Comparison of ENCODE assay signal across 1 cellular context in the genomic region with DNA sequence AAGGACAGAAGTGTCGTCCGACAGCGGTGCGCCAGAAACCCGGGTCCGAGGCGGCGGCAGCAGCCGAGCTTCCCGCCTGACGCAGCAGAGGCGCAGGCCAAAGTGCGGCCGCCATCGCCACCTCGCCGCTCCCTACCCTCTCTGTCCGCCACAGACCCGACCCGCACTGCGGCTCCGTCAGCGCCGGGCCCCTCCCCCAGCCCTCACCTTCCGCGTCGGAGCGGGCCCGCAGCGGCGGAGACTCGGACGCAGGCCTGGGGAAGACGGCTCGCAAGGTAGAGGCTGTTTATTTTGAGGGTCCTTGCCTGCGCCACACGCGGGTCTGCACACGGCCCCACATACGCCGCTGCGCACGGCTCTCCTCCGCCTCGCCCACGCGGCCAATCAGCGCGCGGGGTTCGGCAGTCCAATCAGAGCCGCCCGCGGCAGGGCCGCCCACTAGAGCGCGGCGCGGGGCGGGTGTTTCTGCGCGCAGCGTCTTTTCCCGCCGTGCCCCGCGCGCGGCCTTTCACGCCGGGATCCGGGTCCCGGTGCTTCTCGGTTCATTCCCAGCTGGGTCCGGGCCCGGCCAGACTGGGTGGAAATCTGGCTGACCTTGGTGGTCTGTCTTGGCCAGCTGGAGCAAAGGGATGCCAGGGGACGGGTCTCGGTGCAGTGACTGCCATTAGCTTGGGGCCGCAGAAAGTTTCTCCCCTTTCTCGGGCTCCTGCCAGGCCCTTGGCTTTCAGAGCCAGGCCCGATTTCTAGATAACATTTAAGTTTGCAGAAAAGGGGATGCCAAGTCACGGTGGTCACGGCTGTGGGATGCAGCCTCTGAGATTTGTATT.
TF ChIP-seq lines count a peak whose summit lies in the region.

A gene (minus strand): TSS at position 328 of the 827 bp plus-strand sequence. CDS start 12,139 bp downstream, outside the sequence.

TF ChIP-seq in K562, 482 proteins besides CTCF, POLR2A, EP300 and RAD21 (continued from another document and continues in another):
- TF ChIP-seq, protein P1, sequence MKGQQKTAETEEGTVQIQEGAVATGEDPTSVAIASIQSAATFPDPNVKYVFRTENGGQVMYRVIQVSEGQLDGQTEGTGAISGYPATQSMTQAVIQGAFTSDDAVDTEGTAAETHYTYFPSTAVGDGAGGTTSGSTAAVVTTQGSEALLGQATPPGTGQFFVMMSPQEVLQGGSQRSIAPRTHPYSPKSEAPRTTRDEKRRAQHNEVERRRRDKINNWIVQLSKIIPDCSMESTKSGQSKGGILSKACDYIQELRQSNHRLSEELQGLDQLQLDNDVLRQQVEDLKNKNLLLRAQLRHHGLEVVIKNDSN (CRISPR knock-in tag; IDR thresholded peaks at IDR 0.05) = peak; percentile 19; the same call in 1 of the 2 replicates
- TF ChIP-seq ILF3 (IDR thresholded peaks at IDR 0.05; ENCODE audit: borderline replicate concordance) = no peak
- TF ChIP-seq ZNF253 (CRISPR knock-in tag; conservative IDR thresholded peaks at IDR 0.05) = no peak
- TF ChIP-seq RBM22 (IDR thresholded peaks at IDR 0.05; ENCODE audit: low read depth, low read length, poor library complexity, severe bottlenecking) = peak; percentile 10
- TF ChIP-seq FOSL1 (tag; conservative IDR thresholded peaks at IDR 0.05) = no peak
- TF ChIP-seq RAD51 (IDR thresholded peaks at IDR 0.05; ENCODE audit: borderline replicate concordance, low read depth) = no peak
- TF ChIP-seq LCOR (CRISPR knock-in tag; IDR thresholded peaks at IDR 0.05) = peak; percentile 82
- no peak for TF ChIP-seq ZNF584 (CRISPR knock-in tag; IDR thresholded peaks at IDR 0.05; ENCODE audit: low read depth)
- TF ChIP-seq TSC22D4 (tag; IDR thresholded peaks at IDR 0.05) = no peak
- peak; percentile 97 for TF ChIP-seq RBFOX2 (IDR thresholded peaks at IDR 0.05; ENCODE audit: low read depth, low read length)
- no peak for TF ChIP-seq ZNF79 (CRISPR knock-in tag; IDR thresholded peaks at IDR 0.05; ENCODE audit: low read depth)
- TF ChIP-seq, protein P2, sequence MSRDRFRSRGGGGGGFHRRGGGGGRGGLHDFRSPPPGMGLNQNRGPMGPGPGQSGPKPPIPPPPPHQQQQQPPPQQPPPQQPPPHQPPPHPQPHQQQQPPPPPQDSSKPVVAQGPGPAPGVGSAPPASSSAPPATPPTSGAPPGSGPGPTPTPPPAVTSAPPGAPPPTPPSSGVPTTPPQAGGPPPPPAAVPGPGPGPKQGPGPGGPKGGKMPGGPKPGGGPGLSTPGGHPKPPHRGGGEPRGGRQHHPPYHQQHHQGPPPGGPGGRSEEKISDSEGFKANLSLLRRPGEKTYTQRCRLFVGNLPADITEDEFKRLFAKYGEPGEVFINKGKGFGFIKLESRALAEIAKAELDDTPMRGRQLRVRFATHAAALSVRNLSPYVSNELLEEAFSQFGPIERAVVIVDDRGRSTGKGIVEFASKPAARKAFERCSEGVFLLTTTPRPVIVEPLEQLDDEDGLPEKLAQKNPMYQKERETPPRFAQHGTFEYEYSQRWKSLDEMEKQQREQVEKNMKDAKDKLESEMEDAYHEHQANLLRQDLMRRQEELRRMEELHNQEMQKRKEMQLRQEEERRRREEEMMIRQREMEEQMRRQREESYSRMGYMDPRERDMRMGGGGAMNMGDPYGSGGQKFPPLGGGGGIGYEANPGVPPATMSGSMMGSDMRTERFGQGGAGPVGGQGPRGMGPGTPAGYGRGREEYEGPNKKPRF (IDR thresholded peaks at IDR 0.05; ENCODE audit: low read depth, low read length) = no peak
- TF ChIP-seq, protein P3, sequence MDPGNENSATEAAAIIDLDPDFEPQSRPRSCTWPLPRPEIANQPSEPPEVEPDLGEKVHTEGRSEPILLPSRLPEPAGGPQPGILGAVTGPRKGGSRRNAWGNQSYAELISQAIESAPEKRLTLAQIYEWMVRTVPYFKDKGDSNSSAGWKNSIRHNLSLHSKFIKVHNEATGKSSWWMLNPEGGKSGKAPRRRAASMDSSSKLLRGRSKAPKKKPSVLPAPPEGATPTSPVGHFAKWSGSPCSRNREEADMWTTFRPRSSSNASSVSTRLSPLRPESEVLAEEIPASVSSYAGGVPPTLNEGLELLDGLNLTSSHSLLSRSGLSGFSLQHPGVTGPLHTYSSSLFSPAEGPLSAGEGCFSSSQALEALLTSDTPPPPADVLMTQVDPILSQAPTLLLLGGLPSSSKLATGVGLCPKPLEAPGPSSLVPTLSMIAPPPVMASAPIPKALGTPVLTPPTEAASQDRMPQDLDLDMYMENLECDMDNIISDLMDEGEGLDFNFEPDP (CRISPR knock-in tag; IDR thresholded peaks at IDR 0.05) = 0 out of 2 replicates have a peak, but pooled peaks have one; percentile 5
- no peak for TF ChIP-seq ZNF695 (CRISPR knock-in tag; IDR thresholded peaks at IDR 0.05)
- TF ChIP-seq, protein P4, sequence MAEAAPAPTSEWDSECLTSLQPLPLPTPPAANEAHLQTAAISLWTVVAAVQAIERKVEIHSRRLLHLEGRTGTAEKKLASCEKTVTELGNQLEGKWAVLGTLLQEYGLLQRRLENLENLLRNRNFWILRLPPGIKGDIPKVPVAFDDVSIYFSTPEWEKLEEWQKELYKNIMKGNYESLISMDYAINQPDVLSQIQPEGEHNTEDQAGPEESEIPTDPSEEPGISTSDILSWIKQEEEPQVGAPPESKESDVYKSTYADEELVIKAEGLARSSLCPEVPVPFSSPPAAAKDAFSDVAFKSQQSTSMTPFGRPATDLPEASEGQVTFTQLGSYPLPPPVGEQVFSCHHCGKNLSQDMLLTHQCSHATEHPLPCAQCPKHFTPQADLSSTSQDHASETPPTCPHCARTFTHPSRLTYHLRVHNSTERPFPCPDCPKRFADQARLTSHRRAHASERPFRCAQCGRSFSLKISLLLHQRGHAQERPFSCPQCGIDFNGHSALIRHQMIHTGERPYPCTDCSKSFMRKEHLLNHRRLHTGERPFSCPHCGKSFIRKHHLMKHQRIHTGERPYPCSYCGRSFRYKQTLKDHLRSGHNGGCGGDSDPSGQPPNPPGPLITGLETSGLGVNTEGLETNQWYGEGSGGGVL (CRISPR knock-in tag; IDR thresholded peaks at IDR 0.05) = no peak
- TF ChIP-seq, protein P5, sequence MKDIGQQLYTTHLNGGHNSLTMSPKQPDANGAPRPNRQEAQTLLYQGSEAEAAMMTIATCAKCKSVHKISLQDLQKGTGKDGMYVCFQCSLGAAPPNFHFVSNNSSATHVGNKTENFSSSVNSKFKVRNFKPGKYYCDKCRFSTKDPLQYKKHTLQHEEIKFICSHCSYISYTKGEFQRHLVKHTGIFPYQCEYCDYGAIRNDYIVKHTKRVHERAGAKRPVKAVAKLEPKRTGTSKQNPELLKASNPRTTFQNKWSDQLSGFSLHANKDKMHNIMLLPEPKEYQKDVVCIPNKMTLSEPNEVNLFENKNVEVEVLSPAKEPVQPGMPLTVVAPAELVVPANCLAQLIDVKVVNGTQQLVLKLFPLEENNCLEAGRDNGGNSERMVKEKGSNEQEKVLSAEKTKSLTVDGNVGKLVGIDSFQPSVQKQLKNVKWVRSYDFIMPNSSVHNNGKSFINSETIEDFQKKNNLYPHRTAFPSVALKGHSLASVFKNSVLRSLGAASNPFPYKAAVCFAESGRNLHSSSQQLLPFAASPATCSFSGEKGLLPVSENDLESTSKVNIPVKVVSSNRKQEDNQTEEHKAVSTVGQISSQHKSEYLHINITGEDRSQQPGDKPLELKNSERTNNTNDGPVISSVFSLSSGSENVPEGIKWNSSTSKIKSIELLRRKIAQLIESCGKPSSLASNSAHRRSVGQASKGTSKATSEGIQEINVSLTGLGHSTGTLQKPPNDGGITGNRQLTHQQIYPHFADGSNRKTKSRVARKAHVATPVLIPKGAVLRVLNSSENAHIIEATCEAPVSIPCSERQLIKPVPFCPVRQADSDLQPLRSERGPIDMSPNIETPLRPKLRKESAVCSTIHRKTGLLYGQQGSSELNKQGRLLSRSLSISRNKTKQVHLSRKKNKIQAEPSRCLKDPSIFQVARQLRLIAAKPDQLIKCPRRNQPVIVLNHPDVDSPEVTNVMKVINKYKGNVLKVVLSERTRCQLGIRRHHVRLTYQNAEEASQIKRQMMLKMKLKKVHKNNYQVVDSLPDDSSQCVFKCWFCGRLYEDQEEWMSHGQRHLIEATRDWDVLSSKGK (CRISPR knock-in tag; IDR thresholded peaks at IDR 0.05) = no peak
- peak; percentile 17 for TF ChIP-seq NEUROD1 (IDR thresholded peaks at IDR 0.05; ENCODE audit: borderline replicate concordance, low read depth, low read length, partially characterized antibody)
- no peak for TF ChIP-seq BACH1 (tag; IDR thresholded peaks at IDR 0.05)
- TF ChIP-seq TAF15 (IDR thresholded peaks at IDR 0.05; ENCODE audit: low read depth, low read length) = no peak
- TF ChIP-seq SIN3B (IDR thresholded peaks at IDR 0.05; ENCODE audit: low read depth) = peak; percentile 36; the same call in 1 of the 2 replicates
- TF ChIP-seq, protein P6, sequence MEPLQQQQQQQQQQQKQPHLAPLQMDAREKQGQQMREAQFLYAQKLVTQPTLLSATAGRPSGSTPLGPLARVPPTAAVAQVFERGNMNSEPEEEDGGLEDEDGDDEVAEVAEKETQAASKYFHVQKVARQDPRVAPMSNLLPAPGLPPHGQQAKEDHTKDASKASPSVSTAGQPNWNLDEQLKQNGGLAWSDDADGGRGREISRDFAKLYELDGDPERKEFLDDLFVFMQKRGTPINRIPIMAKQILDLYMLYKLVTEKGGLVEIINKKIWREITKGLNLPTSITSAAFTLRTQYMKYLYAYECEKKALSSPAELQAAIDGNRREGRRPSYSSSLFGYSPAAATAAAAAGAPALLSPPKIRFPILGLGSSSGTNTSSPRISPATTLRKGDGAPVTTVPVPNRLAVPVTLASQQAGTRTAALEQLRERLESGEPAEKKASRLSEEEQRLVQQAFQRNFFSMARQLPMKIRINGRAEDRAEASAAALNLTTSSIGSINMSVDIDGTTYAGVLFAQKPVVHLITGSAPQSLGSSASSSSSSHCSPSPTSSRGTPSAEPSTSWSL (CRISPR knock-in tag; IDR thresholded peaks at IDR 0.05; ENCODE audit: borderline replicate concordance) = 0 out of 2 replicates have a peak, but pooled peaks have one; percentile 31
- TF ChIP-seq MEF2D (tag; conservative IDR thresholded peaks at IDR 0.05; ENCODE audit: low read depth) = no peak
- TF ChIP-seq, protein P7, sequence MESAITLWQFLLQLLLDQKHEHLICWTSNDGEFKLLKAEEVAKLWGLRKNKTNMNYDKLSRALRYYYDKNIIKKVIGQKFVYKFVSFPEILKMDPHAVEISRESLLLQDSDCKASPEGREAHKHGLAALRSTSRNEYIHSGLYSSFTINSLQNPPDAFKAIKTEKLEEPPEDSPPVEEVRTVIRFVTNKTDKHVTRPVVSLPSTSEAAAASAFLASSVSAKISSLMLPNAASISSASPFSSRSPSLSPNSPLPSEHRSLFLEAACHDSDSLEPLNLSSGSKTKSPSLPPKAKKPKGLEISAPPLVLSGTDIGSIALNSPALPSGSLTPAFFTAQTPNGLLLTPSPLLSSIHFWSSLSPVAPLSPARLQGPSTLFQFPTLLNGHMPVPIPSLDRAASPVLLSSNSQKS (CRISPR knock-in tag; IDR thresholded peaks at IDR 0.05) = no peak
- TF ChIP-seq PYGO2 (tag; IDR thresholded peaks at IDR 0.05) = no peak
- peak in 2 of 3 experiments; percentile 34 to 75 for TF ChIP-seq YY1 (IDR thresholded peaks at IDR 0.05; ENCODE audit: borderline replicate concordance in 1 of 3, control insufficient read depth in 1 of 3, extremely low read depth in 1 of 3, insufficient read depth in 3 of 3, insufficient read length in 1 of 3, insufficient replicate concordance in 2 of 3, low read depth in 1 of 3, low read length in 2 of 3)
- peak; percentile 91 for TF ChIP-seq POLR2H (tag; IDR thresholded peaks at IDR 0.05; ENCODE audit: low read depth)
- TF ChIP-seq, protein P8, sequence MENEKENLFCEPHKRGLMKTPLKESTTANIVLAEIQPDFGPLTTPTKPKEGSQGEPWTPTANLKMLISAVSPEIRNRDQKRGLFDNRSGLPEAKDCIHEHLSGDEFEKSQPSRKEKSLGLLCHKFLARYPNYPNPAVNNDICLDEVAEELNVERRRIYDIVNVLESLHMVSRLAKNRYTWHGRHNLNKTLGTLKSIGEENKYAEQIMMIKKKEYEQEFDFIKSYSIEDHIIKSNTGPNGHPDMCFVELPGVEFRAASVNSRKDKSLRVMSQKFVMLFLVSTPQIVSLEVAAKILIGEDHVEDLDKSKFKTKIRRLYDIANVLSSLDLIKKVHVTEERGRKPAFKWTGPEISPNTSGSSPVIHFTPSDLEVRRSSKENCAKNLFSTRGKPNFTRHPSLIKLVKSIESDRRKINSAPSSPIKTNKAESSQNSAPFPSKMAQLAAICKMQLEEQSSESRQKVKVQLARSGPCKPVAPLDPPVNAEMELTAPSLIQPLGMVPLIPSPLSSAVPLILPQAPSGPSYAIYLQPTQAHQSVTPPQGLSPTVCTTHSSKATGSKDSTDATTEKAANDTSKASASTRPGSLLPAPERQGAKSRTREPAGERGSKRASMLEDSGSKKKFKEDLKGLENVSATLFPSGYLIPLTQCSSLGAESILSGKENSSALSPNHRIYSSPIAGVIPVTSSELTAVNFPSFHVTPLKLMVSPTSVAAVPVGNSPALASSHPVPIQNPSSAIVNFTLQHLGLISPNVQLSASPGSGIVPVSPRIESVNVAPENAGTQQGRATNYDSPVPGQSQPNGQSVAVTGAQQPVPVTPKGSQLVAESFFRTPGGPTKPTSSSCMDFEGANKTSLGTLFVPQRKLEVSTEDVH (IDR thresholded peaks at IDR 0.05; ENCODE audit: low read depth, partially characterized antibody) = no peak
- TF ChIP-seq, protein P9, sequence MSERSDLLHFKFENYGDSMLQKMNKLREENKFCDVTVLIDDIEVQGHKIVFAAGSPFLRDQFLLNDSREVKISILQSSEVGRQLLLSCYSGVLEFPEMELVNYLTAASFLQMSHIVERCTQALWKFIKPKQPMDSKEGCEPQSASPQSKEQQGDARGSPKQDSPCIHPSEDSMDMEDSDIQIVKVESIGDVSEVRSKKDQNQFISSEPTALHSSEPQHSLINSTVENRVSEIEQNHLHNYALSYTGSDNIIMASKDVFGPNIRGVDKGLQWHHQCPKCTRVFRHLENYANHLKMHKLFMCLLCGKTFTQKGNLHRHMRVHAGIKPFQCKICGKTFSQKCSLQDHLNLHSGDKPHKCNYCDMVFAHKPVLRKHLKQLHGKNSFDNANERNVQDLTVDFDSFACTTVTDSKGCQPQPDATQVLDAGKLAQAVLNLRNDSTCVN (CRISPR knock-in tag; IDR thresholded peaks at IDR 0.05) = no peak
- no peak for TF ChIP-seq EWSR1 (IDR thresholded peaks at IDR 0.05; ENCODE audit: borderline replicate concordance, low read depth, partially characterized antibody)
- no peak for TF ChIP-seq CHCHD3 (CRISPR knock-in tag; IDR thresholded peaks at IDR 0.05)
- no peak for TF ChIP-seq MXI1 (IDR thresholded peaks at IDR 0.05; ENCODE audit: low read depth, low read length)
- TF ChIP-seq, protein P10, sequence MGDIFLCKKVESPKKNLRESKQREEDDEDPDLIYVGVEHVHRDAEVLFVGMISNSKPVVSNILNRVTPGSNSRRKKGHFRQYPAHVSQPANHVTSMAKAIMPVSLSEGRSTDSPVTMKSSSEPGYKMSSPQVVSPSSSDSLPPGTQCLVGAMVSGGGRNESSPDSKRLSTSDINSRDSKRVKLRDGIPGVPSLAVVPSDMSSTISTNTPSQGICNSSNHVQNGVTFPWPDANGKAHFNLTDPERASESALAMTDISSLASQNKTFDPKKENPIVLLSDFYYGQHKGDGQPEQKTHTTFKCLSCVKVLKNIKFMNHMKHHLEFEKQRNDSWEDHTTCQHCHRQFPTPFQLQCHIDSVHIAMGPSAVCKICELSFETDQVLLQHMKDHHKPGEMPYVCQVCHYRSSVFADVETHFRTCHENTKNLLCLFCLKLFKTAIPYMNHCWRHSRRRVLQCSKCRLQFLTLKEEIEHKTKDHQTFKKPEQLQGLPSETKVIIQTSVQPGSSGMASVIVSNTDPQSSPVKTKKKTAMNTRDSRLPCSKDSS (IDR thresholded peaks at IDR 0.05; ENCODE audit: low read depth, partially characterized antibody) = no peak
